Comparison of ENCODE assay signal across 18 cellular contexts in the genomic region with DNA sequence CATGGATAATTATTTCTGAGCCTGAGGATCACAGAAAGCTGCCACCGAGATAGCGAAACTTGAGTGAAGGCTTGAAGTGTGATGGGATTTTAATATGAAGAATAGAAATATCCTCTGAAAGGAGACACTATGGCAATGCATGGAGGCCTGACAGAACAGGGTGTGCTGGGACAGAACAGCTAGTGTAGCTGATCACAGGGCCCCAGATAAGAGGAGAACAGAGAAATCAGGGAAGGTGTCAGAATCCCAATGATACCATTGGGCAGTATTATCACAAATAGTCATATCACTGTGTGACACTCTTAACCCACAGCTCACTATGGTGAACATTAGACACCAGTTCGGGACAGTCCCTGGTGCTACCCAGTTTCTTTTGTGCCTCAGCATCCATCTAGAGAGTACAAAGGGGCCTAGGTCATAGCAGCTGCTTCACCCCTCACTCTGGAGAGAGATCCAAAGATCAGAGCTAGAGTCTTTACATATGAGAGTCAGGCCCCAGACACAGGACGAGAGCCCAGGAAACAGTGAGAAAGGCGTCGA. TPM values are rescaled to one million over a fixed set of nuclear protein-coding genes. Genes with fewer than 3 reads are reported as not detected.
"Had no signal": no experiment of that assay in that cellular context is flagged by ENCODE, and none has a peak within 500 bp of the region (broad histone marks: within the 10 kb centered on the region; RNA-seq: fewer than 3 reads in every experiment).

No MANE protein-coding gene starts in this region.

- H3K36me3 Mint-ChIP-seq: activated naive CD4-positive, alpha-beta T cell treated with anti-CD3 and anti-CD28 coated beads, Interleukin-2, amount 50 U/mL, for 24 hours had no signal

- H3K9me3 Mint-ChIP-seq: activated B cell treated with CpG ODN at 0.5 μM for 24 hours; activated naive CD4-positive, alpha-beta T cell treated with anti-CD3 and anti-CD28 coated beads, Interleukin-2, amount 50 U/mL, for 24 hours; dendritic cell treated with granulocyte-macrophage colony-stimulating factor and Interleukin-4, amounts not matched to agents 40 ng/mL and 50 ng/mL, for 4 days; naive thymus-derived CD4-positive, alpha-beta T cell had no signal

- H3K27ac ChIP-seq: brain microvascular endothelial cell, right lobe of liver, SK-N-MC, upper lobe of left lung had no signal

- H3K9me3 ChIP-seq: right lobe of liver, upper lobe of left lung had no signal

- H3K27ac Mint-ChIP-seq: activated B cell treated with CpG ODN at 0.5 μM for 24 hours; activated naive CD4-positive, alpha-beta T cell treated with anti-CD3 and anti-CD28 coated beads, Interleukin-2, amount 50 U/mL, for 24 hours; dendritic cell treated with granulocyte-macrophage colony-stimulating factor and Interleukin-4, amounts not matched to agents 40 ng/mL and 50 ng/mL, for 4 days; progenitor cell of endocrine pancreas had no signal

- H3K4me3 Mint-ChIP-seq: activated B cell treated with CpG ODN at 0.5 μM for 24 hours; activated naive CD4-positive, alpha-beta T cell treated with anti-CD3 and anti-CD28 coated beads, Interleukin-2, amount 50 U/mL, for 24 hours; dendritic cell treated with granulocyte-macrophage colony-stimulating factor and Interleukin-4, amounts not matched to agents 40 ng/mL and 50 ng/mL, for 4 days had no signal

- H3K36me3 ChIP-seq: brain microvascular endothelial cell, right lobe of liver, upper lobe of left lung had no signal

- H3K4me1 ChIP-seq: right lobe of liver, upper lobe of left lung had no signal

- DNase-seq: activated B cell treated with CpG ODN at 0.5 μM for 24 hours; brain microvascular endothelial cell; cerebellar nuclear complex; erythroblast; left colon; mammary epithelial cell; naive thymus-derived CD4-positive, alpha-beta T cell; right lobe of liver; stimulated activated CD4-positive, alpha-beta T cell treated with anti-CD3 and anti-CD28 coated beads, Interleukin-1b, Interleukin-23, amount 100 ng/mL, for 48 hours; stimulated activated naive CD4-positive, alpha-beta T cell had no signal

- H3K4me3 ChIP-seq: right lobe of liver, SK-N-MC, upper lobe of left lung had no signal

- H3K27me3 ChIP-seq: right lobe of liver, upper lobe of left lung had no signal

RNA-seq across cellular contexts. Expression of a gene that starts 0.5 kb away (rescaled TPM):
- total RNA-seq: activated B cell treated with CpG ODN at 0.5 μM for 24 hours; left colon; mammary epithelial cell; mononuclear cell; naive thymus-derived CD4-positive, alpha-beta T cell; progenitor cell of endocrine pancreas; right lobe of liver; T-helper 1 cell treated with Interleukin-12 subunit alpha and Interleukin-12 subunit beta and Interleukin-4 antibody, amounts not matched to agents 30 ng/mL and 1 ng/mL, for 36 hours; temporal lobe; upper lobe of left lung had no signal
- polyA plus RNA-seq: mammary epithelial cell; naive thymus-derived CD4-positive, alpha-beta T cell had no signal
